18 cellular contexts compared by ENCODE assay signal in the genomic region with DNA sequence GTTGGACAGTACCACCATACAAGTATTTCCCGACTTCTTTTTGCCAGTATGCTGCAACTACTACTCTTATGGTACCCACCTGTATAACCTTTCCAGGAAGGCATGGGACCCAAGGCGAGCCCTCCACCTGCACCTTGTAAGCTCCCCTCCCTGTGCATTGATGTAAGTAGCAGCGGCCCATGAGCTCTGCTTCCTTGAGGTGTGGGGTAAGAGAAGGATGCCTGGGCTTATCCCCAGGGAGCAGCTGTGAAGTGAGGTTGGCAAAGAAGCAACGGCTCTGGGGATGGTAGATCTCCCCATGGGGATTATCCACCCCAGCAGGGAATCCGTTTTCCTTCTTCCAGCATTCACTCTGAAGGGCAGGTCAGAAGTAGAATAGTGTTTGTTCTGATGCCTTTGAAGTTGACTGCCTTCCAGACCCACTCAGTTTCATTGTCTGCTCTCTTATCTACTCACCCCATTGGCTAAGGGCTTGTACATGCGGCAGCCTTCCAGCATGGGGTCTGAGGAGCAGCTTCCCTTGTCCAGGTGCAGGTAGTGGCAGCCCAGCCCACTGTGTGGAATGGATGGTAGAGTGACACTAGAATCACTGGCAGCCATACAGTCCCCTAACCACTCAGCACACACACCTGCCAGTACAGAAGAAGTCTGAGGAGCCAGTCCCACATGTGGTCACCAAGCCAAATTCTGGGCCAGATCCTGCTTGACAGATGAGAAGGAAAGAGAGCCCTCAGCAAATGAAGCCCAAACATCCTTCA. TPM values are rescaled to one million over a fixed set of nuclear protein-coding genes. Genes with fewer than 3 reads are reported as not detected.
DNase-seq lines count a peak whose midpoint lies in the region; ATAC-seq lines count a peak whose summit lies in the region.
"Had no signal": no experiment of that assay in that cellular context is flagged by ENCODE, and none has a peak within 500 bp of the region (broad histone marks: within the 10 kb centered on the region; RNA-seq: fewer than 3 reads in every experiment).

No MANE protein-coding gene starts in this region.

- H3K79me1 ChIP-seq in mesendoderm (ENCODE audit: low read length): peaks cover 9% of the 10 kb centered on the region

- peaks cover 16% of the 10 kb centered on the region for H3K79me2 ChIP-seq in mesendoderm (ENCODE audit: control insufficient read depth, insufficient read depth, low read length)

- peaks cover 16 to 34% (median 27%) of the 10 kb centered on the region in 11 experiments for H3K36me3 ChIP-seq in BLaER1 treated with 17β-estradiol and CSF1 and Interleukin-3, amounts not matched to agents 10 nM and 100 nM
- H3K36me3 ChIP-seq in H7 (replicated peaks; ENCODE audit: control insufficient read depth, insufficient read depth, low read length) (peaks cover 9% of the 10 kb centered on the region), mesendoderm (ENCODE audit: control insufficient read depth, insufficient read depth, low read length) (peaks cover 1% of the 10 kb centered on the region)

- H2BK15ac ChIP-seq in mesendoderm (replicated peaks; ENCODE audit: low read depth): no peak overlapping the region

- no peak overlapping the region for H4K8ac ChIP-seq in mesendoderm (ENCODE audit: low read depth, low read length)

- no peak overlapping the region for H3K23ac ChIP-seq in mesendoderm (ENCODE audit: low read length)

- DNase-seq in H7 (peak; percentile 31), T-helper 17 cell (no peak), mesendoderm (peak; percentile 44), NCI-H2171 (lab: John Stamatoyannopoulos, UW) (no peak)
- DNase-seq: C1 segment of cervical spinal cord, DMS153, KG1, NCI-H1092, NCI-H1694, NCI-H2171 treated with DMSO at 0.1 percent for 48 hours, NCI-H526, PC-3 had no signal

- H3K18ac ChIP-seq in mesendoderm (ENCODE audit: low read length): no peak overlapping the region

- H3K27me3 ChIP-seq in BLaER1 treated with 17β-estradiol and CSF1 and Interleukin-3, amounts not matched to agents 10 nM and 100 nM: no peaks in the 10 kb centered on the region
- H3K27me3 ChIP-seq in H7 (ENCODE audit: control insufficient read depth, insufficient read depth, low read length): no peaks in the 10 kb centered on the region; the same call in 1 of the 2 replicates
- no peaks in the 10 kb centered on the region for H3K27me3 ChIP-seq in mesendoderm (ENCODE audit: insufficient read depth, low read length, poor library complexity)

- no peak for ATAC-seq in T-helper 17 cell
- ATAC-seq in GM18502 (IDR thresholded peaks at IDR 0.05; ENCODE audit: poor library complexity, unreplicated experiment): no peak
- ATAC-seq in GM18868 (IDR thresholded peaks at IDR 0.05; ENCODE audit: unreplicated experiment): no peak
- ATAC-seq: PC-3 had no signal

- H3K4me1 Mint-ChIP-seq in T-helper 17 cell: peaks cover 16% of the 10 kb centered on the region

- peak overlapping the region; percentile 62 for H3K27ac Mint-ChIP-seq in T-helper 17 cell

- no CpG with 5 or more reads among the region's 6 CpGs for WGBS in mesendoderm (ENCODE audit: extremely low coverage, insufficient coverage, low lambda C conversion rate)

- no peak overlapping the region for H3K9ac ChIP-seq in BLaER1 treated with 17β-estradiol and CSF1 and Interleukin-3, amounts not matched to agents 10 nM and 100 nM
- no peak overlapping the region for H3K9ac ChIP-seq in mesendoderm (ENCODE audit: low read length)

- no peak overlapping the region for H3K4ac ChIP-seq in mesendoderm (ENCODE audit: low read depth, low read length)

- peaks cover 20 to 75% (median 30%) of the 10 kb centered on the region in 10 experiments for H3K4me1 ChIP-seq in BLaER1 treated with 17β-estradiol and CSF1 and Interleukin-3, amounts not matched to agents 10 nM and 100 nM
- peaks cover 2% of the 10 kb centered on the region for H3K4me1 ChIP-seq in mesendoderm (ENCODE audit: control insufficient read depth, low read depth, low read length)

- no peak overlapping the region for H3K27ac ChIP-seq in BLaER1 treated with 17β-estradiol and CSF1 and Interleukin-3, amounts not matched to agents 10 nM and 100 nM
- no peak overlapping the region for H3K27ac ChIP-seq in mesendoderm (ENCODE audit: low read depth, low read length)
- H3K27ac ChIP-seq: HL-60 had no signal

- H4K5ac ChIP-seq in mesendoderm (ENCODE audit: low read length): no peak overlapping the region

- peak overlapping the region in 7 of 11 experiments; percentile 10 to 49 (median 26); a peak in 11 of 22 replicates for H3K4me2 ChIP-seq in BLaER1 treated with 17β-estradiol and CSF1 and Interleukin-3, amounts not matched to agents 10 nM and 100 nM
- H3K4me2 ChIP-seq in mesendoderm (ENCODE audit: low read length): no peak overlapping the region

- H2BK120ac ChIP-seq in mesendoderm (ENCODE audit: low read depth, low read length): no peak overlapping the region

- no peak overlapping the region for H3K4me3 ChIP-seq in BLaER1 treated with 17β-estradiol and CSF1 and Interleukin-3, amounts not matched to agents 10 nM and 100 nM
- H3K4me3 ChIP-seq in H7 (ENCODE audit: insufficient read depth, low read depth, low read length) (no peak overlapping the region), mesendoderm (ENCODE audit: low read length) (no peak overlapping the region)

- no peaks in the 10 kb centered on the region for H3K9me3 ChIP-seq in BLaER1 treated with 17β-estradiol and CSF1 and Interleukin-3, amounts not matched to agents 10 nM and 100 nM (replicated peaks in 1 of 11)
- H3K9me3 ChIP-seq in T-helper 17 cell (ENCODE audit: control insufficient read depth, low read length, poor library complexity, severe bottlenecking): no peaks in the 10 kb centered on the region

- H2AK5ac ChIP-seq in mesendoderm (ENCODE audit: low read length): no peak overlapping the region

- peaks cover 2% of the 10 kb centered on the region for H3K36me3 Mint-ChIP-seq in T-helper 17 cell (ENCODE audit: low read depth)

- H3K56ac ChIP-seq in mesendoderm (ENCODE audit: low read length): no peak overlapping the region

- peaks cover 0 to 58% (median 35%) of the 10 kb centered on the region in 11 experiments; a peak in 16 of 22 replicates for H4K20me1 ChIP-seq in BLaER1 treated with 17β-estradiol and CSF1 and Interleukin-3, amounts not matched to agents 10 nM and 100 nM

- H3K27me3 Mint-ChIP-seq in T-helper 17 cell: no peaks in the 10 kb centered on the region

- H3K4me3 Mint-ChIP-seq in T-helper 17 cell: no peak overlapping the region

- no peak overlapping the region for H2BK5ac ChIP-seq in mesendoderm (ENCODE audit: low read length)

RNA-seq across cellular contexts. Expression of gene CIROP, which starts 3.4 kb away (rescaled TPM):
- 0.42 TPM in 1 of 2 replicates, not detected in the other for total RNA-seq in H7 (2014; rRNA removed; shearing (Covaris generic))
- not detected for total RNA-seq in T-helper 17 cell
- polyA plus RNA-seq in mesendoderm (2013, experiment 1 of 2): 0.04 TPM
- 0.06 TPM for polyA plus RNA-seq in mesendoderm (2013, experiment 2 of 2)
- total RNA-seq: M059J, PC-3, SK-MEL-5 had no signal

RNA-seq across cellular contexts. Expression of gene C14orf119, which starts 6.1 kb away (rescaled TPM):
- 73.7 and 97.8 TPM in 2 replicates for total RNA-seq in H7 (2014; rRNA removed; shearing (Covaris generic))
- 10 to 100 TPM; 10.5 to 11.6 TPM for total RNA-seq in T-helper 17 cell
- polyA plus RNA-seq in mesendoderm (2013, experiment 1 of 2): 37.0 TPM
- 35.2 TPM for polyA plus RNA-seq in mesendoderm (2013, experiment 2 of 2)

RNA-seq across cellular contexts. Expression of gene ACIN1, which starts 6.5 kb away (rescaled TPM):
- total RNA-seq in H7 (2014; rRNA removed; shearing (Covaris generic)): 83.4 and 89.5 TPM in 2 replicates
- total RNA-seq in T-helper 17 cell: 100 to 1,000 TPM; 264 to 298 TPM
- polyA plus RNA-seq in mesendoderm (2013, experiment 1 of 2): 212 TPM
- polyA plus RNA-seq in mesendoderm (2013, experiment 2 of 2): 206 TPM

RNA-seq across cellular contexts. Expression of gene CEBPE, which starts 17.7 kb away (rescaled TPM):
- total RNA-seq in H7 (2014; rRNA removed; shearing (Covaris generic)): 0.44 TPM in 1 of 2 replicates, not detected in the other
- total RNA-seq in T-helper 17 cell: under 1 TPM in 1 of 2 donors, not detected in 1; 0.25 TPM
- 0.04 TPM for polyA plus RNA-seq in mesendoderm (2013, experiment 1 of 2)
- polyA plus RNA-seq in mesendoderm (2013, experiment 2 of 2): 0.07 TPM
- total RNA-seq: M059J, PC-3, SK-MEL-5 had no signal

RNA-seq across cellular contexts. Expression of gene CDH24, which starts 44.1 kb away (rescaled TPM):
- total RNA-seq in H7 (2014; rRNA removed; shearing (Covaris generic)): 9.7 and 12.3 TPM in 2 replicates
- 1 to 10 TPM; 1.6 to 1.8 TPM for total RNA-seq in T-helper 17 cell
- 11.2 TPM for polyA plus RNA-seq in mesendoderm (2013, experiment 1 of 2)
- polyA plus RNA-seq in mesendoderm (2013, experiment 2 of 2): 10.8 TPM

Comparison
In these comparisons a context has a peak if more than half of its experiments do, and no peak if none do; other contexts are left out.
1. DNase-seq: peak in H7 (single experiment) and mesendoderm (single experiment); none in T-helper 17 cell (0 of 3) and NCI-H2171 (single experiment).